14 cellular contexts compared by ENCODE assay signal in the genomic region with DNA sequence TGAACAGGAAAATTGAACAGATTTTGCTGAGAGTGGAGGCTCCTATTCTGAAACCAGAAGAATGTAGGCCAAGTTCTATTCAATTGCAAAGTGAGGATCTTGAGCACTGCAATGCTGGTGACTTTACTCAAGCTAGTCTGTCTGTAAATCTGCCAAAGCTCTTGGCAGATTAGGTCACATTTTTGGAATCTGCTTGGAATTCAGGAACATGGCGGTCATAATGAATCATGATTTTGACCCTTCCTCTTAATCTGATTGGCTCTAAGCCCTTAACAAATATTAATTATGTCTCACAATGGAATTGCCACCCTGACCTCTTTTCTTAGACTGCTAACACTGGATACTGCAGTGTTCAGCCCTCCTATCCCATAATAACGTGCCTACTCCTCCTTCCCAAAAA. TPM values are rescaled to one million over a fixed set of nuclear protein-coding genes. Genes with fewer than 3 reads are reported as not detected.
DNase-seq lines count a peak whose midpoint lies in the region; FAIRE-seq and TF ChIP-seq lines count a peak whose summit lies in the region.
"Had no signal": no experiment of that assay in that cellular context is flagged by ENCODE, and none has a peak within 500 bp of the region (broad histone marks: within the 10 kb centered on the region; RNA-seq: fewer than 3 reads in every experiment).

No MANE protein-coding gene starts in this region.

- H3K36me3 Mint-ChIP-seq in astrocyte (ENCODE audit: low read depth, unreplicated experiment): no peaks in the 10 kb centered on the region
- H3K36me3 Mint-ChIP-seq: stimulated activated effector memory CD8-positive, alpha-beta T cell treated with anti-CD3 and anti-CD28 coated beads, Interleukin-12 subunit alpha, Interleukin-12 subunit beta, amount 100 ng/mL, for 72 hours had no signal

- H3K79me2 ChIP-seq in astrocyte (ENCODE audit: insufficient read depth, low read length): no peaks in the 10 kb centered on the region

- H3K4me3 Mint-ChIP-seq in astrocyte (ENCODE audit: unreplicated experiment): no peak overlapping the region
- H3K4me3 Mint-ChIP-seq: central memory CD8-positive, alpha-beta T cell; stimulated activated effector memory CD8-positive, alpha-beta T cell treated with anti-CD3 and anti-CD28 coated beads, Interleukin-12 subunit alpha, Interleukin-12 subunit beta, amount 100 ng/mL, for 72 hours had no signal

- peak overlapping the region; percentile 55 for H3K4me2 ChIP-seq in astrocyte (ENCODE audit: low read length)

- no peak overlapping the region for H3K4me3 ChIP-seq in astrocyte (ENCODE audit: insufficient read depth, low read depth, low read length)
- no peak overlapping the region for H3K4me3 ChIP-seq in stomach
- H3K4me3 ChIP-seq in Peyer's patch: no peak overlapping the region

- H3K9me3 Mint-ChIP-seq in astrocyte (ENCODE audit: unreplicated experiment): no peaks in the 10 kb centered on the region
- H3K9me3 Mint-ChIP-seq: central memory CD8-positive, alpha-beta T cell; stimulated activated effector memory CD8-positive, alpha-beta T cell treated with anti-CD3 and anti-CD28 coated beads, Interleukin-12 subunit alpha, Interleukin-12 subunit beta, amount 100 ng/mL, for 72 hours had no signal

- H3K27ac ChIP-seq in astrocyte (ENCODE audit: low read depth, low read length) (peak overlapping the region; percentile 73), stomach (peak overlapping the region in 4 of 5 donors; percentile 5 to 76 (median 48)), Peyer's patch (no peak overlapping the region)

- no peak for TF ChIP-seq EP300 in stomach (IDR thresholded peaks at IDR 0.05)

- no peaks in the 10 kb centered on the region for H3K27me3 ChIP-seq in astrocyte (ENCODE audit: insufficient read depth, low read length)
- H3K27me3 ChIP-seq in stomach: no peaks in the 10 kb centered on the region
- H3K27me3 ChIP-seq in Peyer's patch: no peaks in the 10 kb centered on the region

- peaks cover 23% of the 10 kb centered on the region for H3K4me1 Mint-ChIP-seq in astrocyte (ENCODE audit: low read depth, unreplicated experiment)
- H3K4me1 Mint-ChIP-seq: central memory CD8-positive, alpha-beta T cell; stimulated activated effector memory CD8-positive, alpha-beta T cell treated with anti-CD3 and anti-CD28 coated beads, Interleukin-12 subunit alpha, Interleukin-12 subunit beta, amount 100 ng/mL, for 72 hours had no signal

- peak; percentile 91 for DNase-seq in HCEC 1CT
- DNase-seq in astrocyte (ENCODE audit: low read depth): peak; percentile 96
- DNase-seq in hepatic stellate cell (ENCODE audit: low spot score): peak; percentile 55
- no peak for DNase-seq in stomach
- no peak for DNase-seq in activated gamma-delta T cell treated with Interleukin-2 at 50 U/mL for 16 hours
- no peak for DNase-seq in activated CD4-positive, alpha-beta T cell treated with anti-CD3 and anti-CD28 coated beads, Interleukin-2, amount 50 U/mL, for 1 hour
- no peak for DNase-seq in GM19238 (ENCODE audit: insufficient read length, low spot score)
- DNase-seq in Peyer's patch: no peak
- DNase-seq: DMS79 treated with DMSO at 0.1 percent for 48 hours, islet precursor cell, OCI-M1, small intestine had no signal

- TF ChIP-seq POLR2A in stomach (IDR thresholded peaks at IDR 0.05) (no peak), Peyer's patch (IDR thresholded peaks at IDR 0.05) (no peak)

- H3K4me1 ChIP-seq in astrocyte (ENCODE audit: insufficient read depth, low read length) (peaks cover 30% of the 10 kb centered on the region), stomach (peaks cover 11 to 39% (median 32%) of the 10 kb centered on the region in 4 donors), Peyer's patch (peaks cover 0 to 10% (median 0%) of the 10 kb centered on the region in 4 donors)

- no peaks in the 10 kb centered on the region for H4K20me1 ChIP-seq in astrocyte (ENCODE audit: insufficient read depth, low read length)

- WGBS in stomach, 5 donors: 16 to 36% (median 27%) methylated on average over 2 of the region's 2 CpGs

- H3K9me3 ChIP-seq in astrocyte (ENCODE audit: insufficient read depth, low read depth, low read length): no peaks in the 10 kb centered on the region
- H3K9me3 ChIP-seq in stomach: no peaks in the 10 kb centered on the region
- no peaks in the 10 kb centered on the region for H3K9me3 ChIP-seq in Peyer's patch

- no peaks in the 10 kb centered on the region for H3K27me3 Mint-ChIP-seq in astrocyte (ENCODE audit: low read depth, unreplicated experiment)

- H3K27ac Mint-ChIP-seq in astrocyte (ENCODE audit: unreplicated experiment): peak overlapping the region; percentile 85
- H3K27ac Mint-ChIP-seq: stimulated activated effector memory CD8-positive, alpha-beta T cell treated with anti-CD3 and anti-CD28 coated beads, Interleukin-12 subunit alpha, Interleukin-12 subunit beta, amount 100 ng/mL, for 72 hours had no signal

- H3K9ac ChIP-seq in astrocyte (ENCODE audit: low read length): peak overlapping the region; percentile 20

- H3K36me3 ChIP-seq in astrocyte (ENCODE audit: insufficient read depth, low read length) (no peaks in the 10 kb centered on the region), stomach (no peaks in the 10 kb centered on the region), Peyer's patch (no peaks in the 10 kb centered on the region)

- TF ChIP-seq CTCF in astrocyte (IDR thresholded peaks at IDR 0.05; ENCODE audit: insufficient read depth, low read depth, low read length) (no peak), stomach (IDR thresholded peaks at IDR 0.05) (no peak), Peyer's patch (IDR thresholded peaks at IDR 0.05) (no peak)

- intact Hi-C loops in stomach (cut with DNase I; ENCODE audit: low total_unique reads): no loop called here

- FAIRE-seq in astrocyte (lab: Jason Lieb, UNC): peak; percentile 99
- FAIRE-seq: small intestine had no signal

- no peak overlapping the region for H2AFZ ChIP-seq in astrocyte (ENCODE audit: low read depth, low read length)

RNA-seq across cellular contexts. Expression of gene GNG12, which starts 7.2 kb away (rescaled TPM):
- total RNA-seq in astrocyte (96.8 and 101 TPM in 2 replicates), stomach (100 to 1,000 TPM in 2 of 5 donors, 10 to 100 TPM in 3; 46.3 to 189 (median 71.9) TPM), Peyer's patch (100 to 1,000 TPM in 3 of 4 donors, 10 to 100 TPM in 1; 61.9 to 271 (median 165) TPM)
- 10 to 100 TPM; 21.7 to 56.8 (median 41.5) TPM for polyA plus RNA-seq in stomach

Comparison
In these comparisons a context has a peak if more than half of its experiments do, and no peak if none do; other contexts are left out.
1. DNase-seq: peak in HCEC 1CT (single experiment), astrocyte (single experiment) and hepatic stellate cell (single experiment); none in stomach (single experiment), activated gamma-delta T cell treated with Interleukin-2 at 50 U/mL for 16 hours (single experiment), activated CD4-positive, alpha-beta T cell treated with anti-CD3 and anti-CD28 coated beads, Interleukin-2, amount 50 U/mL, for 1 hour (single experiment), GM19238 (single experiment) and Peyer's patch (0 of 3).
2. H3K27ac ChIP-seq: peak in astrocyte (single experiment) and stomach (4 of 5); none in Peyer's patch (0 of 4).